In the genomic region with DNA sequence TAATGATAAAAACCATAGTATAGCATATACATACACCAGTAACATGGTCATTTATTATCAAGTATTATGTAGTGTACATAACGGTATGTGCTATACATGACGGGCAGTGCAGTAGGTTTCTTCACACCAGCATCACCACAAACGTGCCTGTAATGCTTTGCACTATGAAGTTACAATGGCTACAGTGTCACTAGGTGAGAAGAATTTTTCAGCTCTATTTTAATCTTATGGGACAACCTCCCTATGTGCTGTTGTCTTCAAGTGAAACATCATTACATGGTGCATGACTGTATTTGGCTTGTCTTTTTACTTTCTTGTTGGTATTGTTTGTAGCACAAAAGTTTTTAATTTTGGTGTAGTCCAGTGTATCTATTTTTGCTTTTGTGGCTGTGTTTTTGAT, we compare ENCODE assay signal across 39 cellular contexts.
"Had no signal": no experiment of that assay in that cellular context is flagged by ENCODE, and none has a peak within 500 bp of the region (broad histone marks: within the 10 kb centered on the region; RNA-seq: fewer than 3 reads in every experiment).

No MANE protein-coding gene starts in this region.

- H3K36me3 ChIP-seq: adrenal gland, ascending aorta, brain microvascular endothelial cell, breast epithelium, cardiac muscle cell had no signal

- H3K36me3 Mint-ChIP-seq: activated naive CD4-positive, alpha-beta T cell treated with anti-CD3 and anti-CD28 coated beads, Interleukin-2, amount 10 ng/mL, durations not matched to agents 7 days and 5 days; activated naive CD4-positive, alpha-beta T cell treated with anti-CD3 and anti-CD28 coated beads, Interleukin-2, amount 50 U/mL, for 72 hours; activated naive CD8-positive, alpha-beta T cell treated with anti-CD3 and anti-CD28 coated beads for 36 hours had no signal

- H3K9me3 ChIP-seq: adrenal gland, ascending aorta, body of pancreas, breast epithelium had no signal

- H3K4me3 ChIP-seq: adrenal gland, ascending aorta, body of pancreas, breast epithelium, cardiac muscle cell had no signal

- H3K4me1 ChIP-seq: ascending aorta, breast epithelium had no signal

- FAIRE-seq: bronchial epithelial cell had no signal

- DNase-seq: activated effector memory CD4-positive, alpha-beta T cell treated with anti-CD3 and anti-CD28 coated beads, Interleukin-2, amount 50 U/mL, for 16 hours; activated effector memory CD4-positive, alpha-beta T cell treated with Interleukin-2 at 50 U/mL for 16 hours; activated gamma-delta T cell; activated gamma-delta T cell treated with Interleukin-2 at 50 U/mL for 16 hours; activated naive CD4-positive, alpha-beta T cell; activated naive CD4-positive, alpha-beta T cell treated with anti-CD3 and anti-CD28 coated beads for 36 hours; activated naive CD4-positive, alpha-beta T cell treated with anti-CD3 and anti-CD28 coated beads, Interleukin-2, amount 10 ng/mL, durations not matched to agents 7 days and 5 days; activated naive CD4-positive, alpha-beta T cell treated with anti-CD3 and anti-CD28 coated beads, Interleukin-2, amount 50 U/mL, for 16 hours; activated naive CD4-positive, alpha-beta T cell treated with Interleukin-2 at 50 U/mL for 16 hours; activated naive CD8-positive, alpha-beta T cell treated with anti-CD3 and anti-CD28 coated beads for 36 hours; activated naive CD8-positive, alpha-beta T cell treated with anti-CD3 and anti-CD28 coated beads, Interleukin-2, amount 10 ng/mL, durations not matched to agents 7 days and 5 days; activated naive CD8-positive, alpha-beta T cell treated with anti-CD3 and anti-CD28 coated beads, Interleukin-2, amount 50 U/mL, for 24 hours; activated T-cell treated with anti-CD3 and anti-CD28 coated beads, Interleukin-2, amount 50 U/mL, for 1 hour; activated T-cell treated with anti-CD3 and anti-CD28 coated beads, Interleukin-2, amount 50 U/mL, for 24 hours; activated T-cell treated with anti-CD3 and anti-CD28 coated beads, Interleukin-2, amount 50 U/mL, for 4 hours; activated T-cell treated with anti-CD3 and anti-CD28 coated beads, Interleukin-2, amount 50 U/mL, for 48 hours; activated T-cell treated with anti-CD3 and anti-CD28 coated beads, Interleukin-2, amount 50 U/mL, for 72 hours; adrenal gland; amniotic stem cell; amygdala; anterior cingulate cortex; aorta; body of pancreas; brain microvascular endothelial cell; caudate nucleus; central memory CD4-positive, alpha-beta T cell; cerebellar nuclear complex had no signal

- H3K9me3 Mint-ChIP-seq: activated naive CD4-positive, alpha-beta T cell treated with anti-CD3 and anti-CD28 coated beads for 36 hours; activated naive CD4-positive, alpha-beta T cell treated with anti-CD3 and anti-CD28 coated beads, Interleukin-2, amount 10 ng/mL, durations not matched to agents 7 days and 5 days; activated naive CD4-positive, alpha-beta T cell treated with anti-CD3 and anti-CD28 coated beads, Interleukin-2, amount 50 U/mL, for 24 hours; activated naive CD4-positive, alpha-beta T cell treated with anti-CD3 and anti-CD28 coated beads, Interleukin-2, amount 50 U/mL, for 72 hours; activated naive CD8-positive, alpha-beta T cell treated with anti-CD3 and anti-CD28 coated beads for 36 hours; activated naive CD8-positive, alpha-beta T cell treated with anti-CD3 and anti-CD28 coated beads, Interleukin-2, amount 10 ng/mL, durations not matched to agents 7 days and 5 days; activated naive CD8-positive, alpha-beta T cell treated with anti-CD3 and anti-CD28 coated beads, Interleukin-2, amount 50 U/mL, for 24 hours; activated T-cell treated with anti-CD3 and anti-CD28 coated beads, Interleukin-2, amount 50 U/mL, for 24 hours; activated T-cell treated with anti-CD3 and anti-CD28 coated beads, Interleukin-2, amount 50 U/mL, for 4 hours; activated T-cell treated with anti-CD3 and anti-CD28 coated beads, Interleukin-2, amount 50 U/mL, for 72 hours; activated T-helper 1 cell treated with anti-CD3 and anti-CD28 coated beads, Interleukin-12 subunit alpha, Interleukin-12 subunit beta, Interleukin-2, Interleukin-4 antibody, amounts not matched to agents 30 ng/mL and 10 ng/mL and 1 ng/mL, durations not matched to agents 14 hours and 24 hours and 36 hours; activated T-helper 17 cell treated with anti-CD3 and anti-CD28 coated beads, Interleukin-2, amount 50 U/mL, for 72 hours; activated T-helper 2 cell treated with anti-CD3 and anti-CD28 coated beads, Interferon-gamma antibody, Interleukin-2, Interleukin-4, amounts not matched to agents 10 μg/mL and 5 μg/mL and 100 μg/mL, durations not matched to agents 14 hours and 24 hours and 36 hours; central memory CD8-positive, alpha-beta T cell had no signal

- H3K4me3 Mint-ChIP-seq: activated naive CD4-positive, alpha-beta T cell treated with anti-CD3 and anti-CD28 coated beads for 36 hours; activated naive CD4-positive, alpha-beta T cell treated with anti-CD3 and anti-CD28 coated beads, Interleukin-2, amount 10 ng/mL, durations not matched to agents 7 days and 5 days; activated naive CD4-positive, alpha-beta T cell treated with anti-CD3 and anti-CD28 coated beads, Interleukin-2, amount 50 U/mL, for 24 hours; activated naive CD8-positive, alpha-beta T cell; activated naive CD8-positive, alpha-beta T cell treated with anti-CD3 and anti-CD28 coated beads for 36 hours; activated naive CD8-positive, alpha-beta T cell treated with anti-CD3 and anti-CD28 coated beads, Interleukin-2, amount 10 ng/mL, durations not matched to agents 7 days and 5 days; activated naive CD8-positive, alpha-beta T cell treated with anti-CD3 and anti-CD28 coated beads, Interleukin-2, amount 50 U/mL, for 24 hours; activated T-cell treated with anti-CD3 and anti-CD28 coated beads, Interleukin-2, amount 50 U/mL, for 24 hours; activated T-cell treated with anti-CD3 and anti-CD28 coated beads, Interleukin-2, amount 50 U/mL, for 4 hours; activated T-cell treated with anti-CD3 and anti-CD28 coated beads, Interleukin-2, amount 50 U/mL, for 72 hours; activated T-helper 1 cell treated with anti-CD3 and anti-CD28 coated beads, Interleukin-12 subunit alpha, Interleukin-12 subunit beta, Interleukin-2, Interleukin-4 antibody, amounts not matched to agents 30 ng/mL and 10 ng/mL and 1 ng/mL, durations not matched to agents 14 hours and 24 hours and 36 hours; activated T-helper 17 cell treated with anti-CD3 and anti-CD28 coated beads, Interleukin-2, amount 50 U/mL, for 72 hours; brain; central memory CD8-positive, alpha-beta T cell had no signal

- H3K27ac ChIP-seq: adrenal gland, ascending aorta, body of pancreas, brain microvascular endothelial cell, breast epithelium, cardiac muscle cell had no signal

- H3K27ac Mint-ChIP-seq: activated naive CD4-positive, alpha-beta T cell treated with anti-CD3 and anti-CD28 coated beads for 36 hours; activated naive CD4-positive, alpha-beta T cell treated with anti-CD3 and anti-CD28 coated beads, Interleukin-2, amount 10 ng/mL, durations not matched to agents 7 days and 5 days; activated naive CD4-positive, alpha-beta T cell treated with anti-CD3 and anti-CD28 coated beads, Interleukin-2, amount 50 U/mL, for 24 hours; activated naive CD4-positive, alpha-beta T cell treated with anti-CD3 and anti-CD28 coated beads, Interleukin-2, amount 50 U/mL, for 72 hours; activated naive CD8-positive, alpha-beta T cell; activated naive CD8-positive, alpha-beta T cell treated with anti-CD3 and anti-CD28 coated beads for 36 hours; activated naive CD8-positive, alpha-beta T cell treated with anti-CD3 and anti-CD28 coated beads, Interleukin-2, amount 10 ng/mL, durations not matched to agents 7 days and 5 days; activated naive CD8-positive, alpha-beta T cell treated with anti-CD3 and anti-CD28 coated beads, Interleukin-2, amount 50 U/mL, for 24 hours; activated T-cell treated with anti-CD3 and anti-CD28 coated beads, Interleukin-2, amount 50 U/mL, for 24 hours; activated T-cell treated with anti-CD3 and anti-CD28 coated beads, Interleukin-2, amount 50 U/mL, for 72 hours; activated T-helper 1 cell treated with anti-CD3 and anti-CD28 coated beads, Interleukin-12 subunit alpha, Interleukin-12 subunit beta, Interleukin-2, Interleukin-4 antibody, amounts not matched to agents 30 ng/mL and 10 ng/mL and 1 ng/mL, durations not matched to agents 14 hours and 24 hours and 36 hours; activated T-helper 17 cell treated with anti-CD3 and anti-CD28 coated beads, Interleukin-2, amount 50 U/mL, for 72 hours; activated T-helper 2 cell treated with anti-CD3 and anti-CD28 coated beads, Interferon-gamma antibody, Interleukin-2, Interleukin-4, amounts not matched to agents 10 μg/mL and 5 μg/mL and 100 μg/mL, durations not matched to agents 14 hours and 24 hours and 36 hours; brain had no signal

- H3K27me3 ChIP-seq: adrenal gland, ascending aorta, body of pancreas, brain microvascular endothelial cell, breast epithelium, cardiac muscle cell had no signal

- H3K4me1 Mint-ChIP-seq: activated naive CD4-positive, alpha-beta T cell treated with anti-CD3 and anti-CD28 coated beads, Interleukin-2, amount 10 ng/mL, durations not matched to agents 7 days and 5 days had no signal

- H3K27me3 Mint-ChIP-seq: activated naive CD4-positive, alpha-beta T cell treated with anti-CD3 and anti-CD28 coated beads, Interleukin-2, amount 10 ng/mL, durations not matched to agents 7 days and 5 days; activated naive CD4-positive, alpha-beta T cell treated with anti-CD3 and anti-CD28 coated beads, Interleukin-2, amount 50 U/mL, for 24 hours; activated naive CD8-positive, alpha-beta T cell; activated naive CD8-positive, alpha-beta T cell treated with anti-CD3 and anti-CD28 coated beads for 36 hours; activated naive CD8-positive, alpha-beta T cell treated with anti-CD3 and anti-CD28 coated beads, Interleukin-2, amount 10 ng/mL, durations not matched to agents 7 days and 5 days; activated naive CD8-positive, alpha-beta T cell treated with anti-CD3 and anti-CD28 coated beads, Interleukin-2, amount 50 U/mL, for 24 hours; activated T-cell treated with anti-CD3 and anti-CD28 coated beads, Interleukin-2, amount 50 U/mL, for 24 hours; activated T-helper 17 cell treated with anti-CD3 and anti-CD28 coated beads, Interleukin-2, amount 50 U/mL, for 72 hours; brain; central memory CD8-positive, alpha-beta T cell had no signal

- ATAC-seq: activated naive CD4-positive, alpha-beta T cell treated with anti-CD3 and anti-CD28 coated beads, Interleukin-2, amount 50 U/mL, for 72 hours; activated naive CD8-positive, alpha-beta T cell treated with anti-CD3 and anti-CD28 coated beads, Interleukin-2, amount 50 U/mL, for 24 hours; activated T-cell treated with anti-CD3 and anti-CD28 coated beads, Interleukin-2, amount 50 U/mL, for 4 hours; activated T-cell treated with anti-CD3 and anti-CD28 coated beads, Interleukin-2, amount 50 U/mL, for 72 hours; activated T-helper 17 cell treated with anti-CD3 and anti-CD28 coated beads, Interleukin-2, amount 50 U/mL, for 72 hours; body of pancreas had no signal
